Comparison of ENCODE assay signal across 8 cellular contexts in the genomic region with DNA sequence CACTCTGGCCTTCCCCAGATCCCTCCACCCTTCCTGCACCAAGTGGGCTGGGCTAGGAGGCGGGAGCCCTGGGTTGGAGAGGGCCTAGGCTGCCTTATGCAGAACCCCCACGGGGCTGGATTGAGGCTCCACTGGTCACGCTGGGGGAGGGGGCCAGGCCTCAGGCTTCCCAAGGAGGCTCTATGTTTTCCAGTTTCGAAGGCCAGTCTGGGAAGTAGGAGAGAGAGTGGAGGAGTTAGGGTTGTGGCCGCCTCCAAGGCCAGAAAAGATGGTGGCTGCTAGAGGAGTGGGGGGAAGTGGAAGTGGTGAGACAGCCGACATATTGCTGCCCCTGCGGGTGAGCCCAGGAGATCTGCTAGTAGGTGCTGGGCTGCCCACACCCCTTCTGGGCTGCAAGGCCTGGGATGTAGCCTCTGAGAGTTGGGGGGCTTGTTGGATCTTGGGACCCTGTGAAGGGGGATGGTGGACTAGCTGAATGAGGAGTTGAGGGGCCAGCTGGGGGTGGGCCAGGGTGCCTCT. TPM values are rescaled to one million over a fixed set of nuclear protein-coding genes. Genes with fewer than 3 reads are reported as not detected.
A peak's percentile ranks its signal among the peaks of the same experiment; 100 is the strongest.
DNase-seq lines count a peak whose midpoint lies in the region; ATAC-seq and TF ChIP-seq lines count a peak whose summit lies in the region.

No MANE protein-coding gene starts in this region.

- peak overlapping the region; percentile 94 for H3K27ac Mint-ChIP-seq in activated CD8-positive, alpha-beta memory T cell treated with anti-CD3 and anti-CD28 coated beads, Interleukin-2, amount 10 ng/mL, durations not matched to agents 7 days and 5 days

- H3K4me1 ChIP-seq in BE2C (no peaks in the 10 kb centered on the region), HUES6 (ENCODE audit: control insufficient read depth, insufficient read depth, low read length) (peaks cover 48% of the 10 kb centered on the region), neutrophil (ENCODE audit: control insufficient read depth in 1 of 2, insufficient read depth in 1 of 2, low read depth in 1 of 2, low read length in 1 of 2) (peaks cover 60 to 69% of the 10 kb centered on the region in 2 experiments)

- ATAC-seq in activated CD8-positive, alpha-beta memory T cell treated with anti-CD3 and anti-CD28 coated beads, Interleukin-2, amount 10 ng/mL, durations not matched to agents 7 days and 5 days, result no peak
- no peak for ATAC-seq in HG03342 (IDR thresholded peaks at IDR 0.05; ENCODE audit: unreplicated experiment)

- peak overlapping the region; percentile 66 for H3K4me3 ChIP-seq in BE2C (ENCODE audit: low read depth, low read length)
- peak overlapping the region; percentile 94 for H3K4me3 ChIP-seq in HUES6 (ENCODE audit: low read depth, low read length)
- H3K4me3 ChIP-seq in fibroblast of mammary gland (ENCODE audit: control insufficient read depth, low read depth, low read length), result peak overlapping the region; percentile 90
- peak overlapping the region; percentile 99 to 100 for H3K4me3 ChIP-seq in neutrophil (ENCODE audit: low read depth in 1 of 2, low read length in 1 of 2)

- H3K27me3 ChIP-seq in BE2C, result no peaks in the 10 kb centered on the region
- no peaks in the 10 kb centered on the region for H3K27me3 ChIP-seq in HUES6 (ENCODE audit: control insufficient read depth, insufficient read depth, low read length)
- no peaks in the 10 kb centered on the region for H3K27me3 ChIP-seq in neutrophil

- H3K36me3 ChIP-seq in BE2C (no peaks in the 10 kb centered on the region), HUES6 (ENCODE audit: control insufficient read depth, insufficient read depth, low read length) (no peaks in the 10 kb centered on the region), neutrophil (peaks cover 32% of the 10 kb centered on the region)

- no peak for TF ChIP-seq CTCF in BE2C (IDR thresholded peaks at IDR 0.05; ENCODE audit: low read depth, low read length)
- TF ChIP-seq CTCF in fibroblast of mammary gland (conservative IDR thresholded peaks at IDR 0.05; ENCODE audit: control insufficient read depth, insufficient read depth, low read depth, low read length), result no peak
- no peak for TF ChIP-seq CTCF in neutrophil (IDR thresholded peaks at IDR 0.05)

- H3K9me3 ChIP-seq in BE2C, result no peaks in the 10 kb centered on the region
- no peaks in the 10 kb centered on the region for H3K9me3 ChIP-seq in HUES6 (ENCODE audit: control insufficient read depth, insufficient read depth, low read depth, low read length)
- no peaks in the 10 kb centered on the region for H3K9me3 ChIP-seq in neutrophil

- DNase-seq in BE2C (no peak), fibroblast of mammary gland (ENCODE audit: low read depth) (peak; percentile 52), DMS153 (lab: John Stamatoyannopoulos, UW) (no peak), DMS153 treated with DMSO at 0.1 percent for 48 hours (lab: John Stamatoyannopoulos, UW; ENCODE audit: unreplicated experiment) (no peak)
- peak; percentile 71 for DNase-seq in activated CD8-positive, alpha-beta memory T cell treated with anti-CD3 and anti-CD28 coated beads, Interleukin-2, amount 10 ng/mL, durations not matched to agents 7 days and 5 days

- peak overlapping the region; percentile 87 for H3K9ac ChIP-seq in HUES6 (ENCODE audit: low read length)

- CTCF ChIA-PET in activated CD8-positive, alpha-beta memory T cell treated with anti-CD3 and anti-CD28 coated beads, Interleukin-2, amount 10 ng/mL, durations not matched to agents 7 days and 5 days (lab: Charles Lee), result interaction anchor here (1.0 to 6.7 kb wide), 6 partner anchors 8 to 55 kb away, joined by 3 to 83 read pairs (median 16); partner anchors contain the start of gene IFRD2

- 0 out of 2 replicates have a peak overlapping the region, but pooled peaks have one; percentile 5 for H3K27ac ChIP-seq in HUES6 (ENCODE audit: low read depth, low read length)
- peak overlapping the region; percentile 100 for H3K27ac ChIP-seq in neutrophil

- no peaks in the 10 kb centered on the region for H3K9me3 Mint-ChIP-seq in activated CD8-positive, alpha-beta memory T cell treated with anti-CD3 and anti-CD28 coated beads, Interleukin-2, amount 10 ng/mL, durations not matched to agents 7 days and 5 days (ENCODE audit: low read depth)

- H3K27me3 Mint-ChIP-seq in activated CD8-positive, alpha-beta memory T cell treated with anti-CD3 and anti-CD28 coated beads, Interleukin-2, amount 10 ng/mL, durations not matched to agents 7 days and 5 days, result no peaks in the 10 kb centered on the region

- peak overlapping the region; percentile 97 for H3K4me3 Mint-ChIP-seq in activated CD8-positive, alpha-beta memory T cell treated with anti-CD3 and anti-CD28 coated beads, Interleukin-2, amount 10 ng/mL, durations not matched to agents 7 days and 5 days

- peaks cover 51% of the 10 kb centered on the region for H3K4me1 Mint-ChIP-seq in activated CD8-positive, alpha-beta memory T cell treated with anti-CD3 and anti-CD28 coated beads, Interleukin-2, amount 10 ng/mL, durations not matched to agents 7 days and 5 days

- H3K36me3 Mint-ChIP-seq in activated CD8-positive, alpha-beta memory T cell treated with anti-CD3 and anti-CD28 coated beads, Interleukin-2, amount 10 ng/mL, durations not matched to agents 7 days and 5 days, result peaks cover 25% of the 10 kb centered on the region

RNA-seq across cellular contexts. Expression of gene GNAI2, which starts 1.2 kb away (rescaled TPM):
- 107 TPM for polyA plus RNA-seq in BE2C (2012; ENCODE audit: insufficient read depth, insufficient read length, low read depth)
- total RNA-seq in activated CD8-positive, alpha-beta memory T cell treated with anti-CD3 and anti-CD28 coated beads, Interleukin-2, amount 10 ng/mL, durations not matched to agents 7 days and 5 days, result 100 to 1,000 TPM; 450 to 509 TPM

RNA-seq across cellular contexts. Expression of gene SEMA3B, which starts 31.8 kb away (rescaled TPM):
- polyA plus RNA-seq in BE2C (2012; ENCODE audit: insufficient read depth, insufficient read length, low read depth), result 1.5 TPM
- under 1 TPM; 0.16 to 0.70 TPM for total RNA-seq in activated CD8-positive, alpha-beta memory T cell treated with anti-CD3 and anti-CD28 coated beads, Interleukin-2, amount 10 ng/mL, durations not matched to agents 7 days and 5 days

RNA-seq across cellular contexts. Expression of gene SLC38A3, which starts 32.1 kb away (rescaled TPM):
- 0.43 TPM for polyA plus RNA-seq in BE2C (2012; ENCODE audit: insufficient read depth, insufficient read length, low read depth)
- not detected for total RNA-seq in activated CD8-positive, alpha-beta memory T cell treated with anti-CD3 and anti-CD28 coated beads, Interleukin-2, amount 10 ng/mL, durations not matched to agents 7 days and 5 days

RNA-seq across cellular contexts. Expression of gene LSMEM2, which starts 41.7 kb away (rescaled TPM):
- not detected for polyA plus RNA-seq in BE2C (2012; ENCODE audit: insufficient read depth, insufficient read length, low read depth)
- total RNA-seq in activated CD8-positive, alpha-beta memory T cell treated with anti-CD3 and anti-CD28 coated beads, Interleukin-2, amount 10 ng/mL, durations not matched to agents 7 days and 5 days, result not detected

RNA-seq across cellular contexts. Expression of gene GNAT1, which starts 45.8 kb away (rescaled TPM):
- not detected for polyA plus RNA-seq in BE2C (2012; ENCODE audit: insufficient read depth, insufficient read length, low read depth)
- not detected for total RNA-seq in activated CD8-positive, alpha-beta memory T cell treated with anti-CD3 and anti-CD28 coated beads, Interleukin-2, amount 10 ng/mL, durations not matched to agents 7 days and 5 days

Comparison
In these comparisons a context has a peak if more than half of its experiments do, and no peak if none do; other contexts are left out.
1. DNase-seq: peak in activated CD8-positive, alpha-beta memory T cell treated with anti-CD3 and anti-CD28 coated beads, Interleukin-2, amount 10 ng/mL, durations not matched to agents 7 days and 5 days (single experiment) and fibroblast of mammary gland (single experiment); none in BE2C (single experiment), DMS153 (single experiment) and DMS153 treated with DMSO at 0.1 percent for 48 hours (single experiment).
2. Peak in every context shown above with its lines, with median percentiles within 50 percentile points of each other: H3K4me3 ChIP-seq.